8 cellular contexts compared by ENCODE assay signal in the genomic region with DNA sequence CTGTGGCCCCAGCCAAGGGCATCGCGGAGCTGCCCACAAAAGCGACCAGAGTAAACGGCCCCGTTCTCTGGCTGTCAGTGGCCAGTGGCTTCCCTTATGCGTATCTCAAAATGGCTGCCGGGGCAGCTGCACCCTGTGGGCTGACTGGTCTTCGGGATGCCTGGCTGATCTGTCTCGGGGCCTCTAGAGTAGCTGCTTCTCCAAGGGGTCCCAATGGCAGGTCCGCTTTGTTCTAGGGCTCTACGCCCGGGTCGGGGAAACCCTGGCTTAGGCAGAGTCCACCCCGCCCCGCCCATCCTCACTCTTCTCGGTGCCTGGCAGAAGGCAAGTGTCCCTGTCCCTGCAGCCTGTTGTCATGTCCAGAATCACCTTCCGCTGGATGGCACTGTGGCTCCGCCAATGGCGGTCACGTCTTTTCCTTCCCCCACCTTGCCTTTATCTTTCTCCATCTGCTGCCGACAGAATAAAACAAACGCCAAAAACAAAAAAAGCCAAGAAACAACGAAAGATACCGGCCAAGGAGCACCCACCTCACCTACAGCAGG. TPM values are rescaled to one million over a fixed set of nuclear protein-coding genes. Genes with fewer than 3 reads are reported as not detected.
DNase-seq lines count a peak whose midpoint lies in the region; ATAC-seq and TF ChIP-seq lines count a peak whose summit lies in the region.
"Not testable (repeated sequence)": the region's sequence is repeated elsewhere in the genome, so short reads cannot be mapped to it uniquely, and the experiment has no call there.

No MANE protein-coding gene starts in this region.

- TF ChIP-seq CTCF in Panc1 (IDR thresholded peaks at IDR 0.05): not testable (repeated sequence)

- intact Hi-C loops in Panc1 (cut with micrococcal nuclease; ENCODE audit: unreplicated experiment); right cardiac atrium (cut with DNase I); sciatic nerve (cut with DNase I): not testable (repeated sequence)

- H3K4me1 ChIP-seq in Panc1 (ENCODE audit: control insufficient read depth, insufficient read depth, low read length); right cardiac atrium (ENCODE audit: control insufficient read depth, insufficient read depth, low read length): not testable (repeated sequence)

- not testable (repeated sequence) for H3K27ac ChIP-seq in Panc1 (ENCODE audit: low read length); right cardiac atrium (ENCODE audit: low read length)

- in situ Hi-C loops in Panc1 (cut with HindIII; ENCODE audit: low pct_unique_long_range_greater_than_20kb, low sequenced_read_pairs): not testable (repeated sequence)

- CTCF ChIA-PET in Panc1 (lab: Charles Lee): not testable (repeated sequence)

- H3K9me3 ChIP-seq in Panc1 (ENCODE audit: control insufficient read depth, insufficient read depth, low read depth, low read length); right cardiac atrium (ENCODE audit: control insufficient read depth, low read length): not testable (repeated sequence)

- H3K4me3 ChIP-seq in Panc1 (ENCODE audit: low read depth in 2 of 2, low read length in 2 of 2); right cardiac atrium (ENCODE audit: low read length): not testable (repeated sequence)

- DNase-seq in Panc1 (ENCODE audit: low read depth, low spot score); right cardiac atrium; sciatic nerve (ENCODE audit: low spot score): not testable (repeated sequence)

- WGBS in right cardiac atrium: no CpG with 5 or more reads among the region's 24 CpGs

- POLR2A ChIA-PET in Panc1 (lab: Charles Lee): not testable (repeated sequence)

- TSS peak; percentile 51 for BruUV-seq in Panc1 (replicated peaks; lab: Mats Ljungman, UMichigan)

- ATAC-seq in GM18502 (IDR thresholded peaks at IDR 0.05; ENCODE audit: poor library complexity, unreplicated experiment): peak; percentile 58
- peak; percentile 50 for ATAC-seq in GM18907 (IDR thresholded peaks at IDR 0.05; ENCODE audit: unreplicated experiment)
- ATAC-seq in GM19468 (IDR thresholded peaks at IDR 0.05; ENCODE audit: extremely low read depth, unreplicated experiment): peak; percentile 2
- ATAC-seq in HG02763 (IDR thresholded peaks at IDR 0.05; ENCODE audit: unreplicated experiment): peak; percentile 39
- ATAC-seq in HG03097 (IDR thresholded peaks at IDR 0.05; ENCODE audit: low FRiP score, unreplicated experiment): peak; percentile 43
- not testable (repeated sequence) for ATAC-seq in Panc1
- peak; percentile 7 to 81 for ATAC-seq in right cardiac atrium
- peak; percentile 88 for ATAC-seq in sciatic nerve

- not testable (repeated sequence) for H3K36me3 ChIP-seq in Panc1 (ENCODE audit: control insufficient read depth, insufficient read depth, low read length)

- H3K27me3 ChIP-seq in Panc1 (ENCODE audit: control insufficient read depth, insufficient read depth, low read length); right cardiac atrium (ENCODE audit: control insufficient read depth, insufficient read depth): not testable (repeated sequence)

RNA-seq across cellular contexts. Expression of a gene that starts 50.0 kb away (rescaled TPM):
- total RNA-seq in Panc1 (2021; ENCODE audit: unreplicated experiment) (52.0 TPM), right cardiac atrium (10 to 100 TPM; 26.9 to 36.8 (median 34.8) TPM), sciatic nerve (37.6 TPM)
- 69.4 TPM for polyA plus RNA-seq in Panc1 (2012; ENCODE audit: insufficient read length)
- 19.3 TPM for polyA plus RNA-seq in right cardiac atrium
